ENCODE assay signal across 5 cellular contexts in the genomic region with DNA sequence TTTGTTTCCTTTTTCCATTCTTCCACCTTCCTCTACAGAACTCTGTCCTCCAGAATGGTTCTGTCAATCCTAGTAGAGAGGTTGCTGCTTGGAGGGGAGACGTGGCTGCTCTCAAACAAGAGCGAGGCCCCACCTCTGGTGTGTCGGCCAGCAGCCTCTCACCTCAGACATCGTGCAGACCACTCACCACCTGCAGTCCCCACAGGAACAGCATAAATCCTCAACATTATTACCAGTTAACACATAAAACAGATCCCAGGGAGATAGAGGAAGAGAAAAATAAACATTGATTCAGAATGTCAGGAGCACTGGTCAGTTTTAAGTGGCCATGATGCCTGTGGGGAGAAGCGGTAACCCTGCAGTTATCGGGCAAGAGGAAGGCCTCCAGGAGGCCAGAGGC.
"Had no signal": no experiment of that assay in that cellular context is flagged by ENCODE, and none has a peak within 500 bp of the region (broad histone marks: within the 10 kb centered on the region; RNA-seq: fewer than 3 reads in every experiment).

No MANE protein-coding gene starts in this region.

- DNase-seq: GOT3, H9, HCEC 1CT, KBM-7 had no signal

- H3K27ac Mint-ChIP-seq: H9 had no signal

- H3K4me1 Mint-ChIP-seq: H9, IgD-negative memory B cell had no signal

- H3K27me3 Mint-ChIP-seq: IgD-negative memory B cell had no signal

- H3K4me3 Mint-ChIP-seq: H9, IgD-negative memory B cell had no signal
